ENCODE assay signal across 1 cellular context in genomic region chr18:3238742-3239141, GRCh38.
TF ChIP-seq lines count a peak whose summit lies in the region.

No MANE protein-coding gene starts in this region.

TF ChIP-seq in GM12878, 131 proteins besides CTCF, POLR2A, EP300 and RAD21:
- TF ChIP-seq ASH2L (IDR thresholded peaks at IDR 0.05; ENCODE audit: borderline replicate concordance, low read depth) = no peak
- no peak for TF ChIP-seq SRF (IDR thresholded peaks at IDR 0.05; ENCODE audit: low read depth in 2 of 2, low read length in 2 of 2)
- no peak for TF ChIP-seq POU2F2 (IDR thresholded peaks at IDR 0.05; ENCODE audit: borderline replicate concordance, low read depth, low read length)
- no peak for TF ChIP-seq PBX3 (IDR thresholded peaks at IDR 0.05; ENCODE audit: insufficient replicate concordance, low read depth, low read length)
- TF ChIP-seq FOXM1 (IDR thresholded peaks at IDR 0.05; ENCODE audit: low read depth, low read length) = no peak
- TF ChIP-seq CHD1 (IDR thresholded peaks at IDR 0.05; ENCODE audit: low read depth, low read length) = no peak
- TF ChIP-seq BHLHE40 (IDR thresholded peaks at IDR 0.05; ENCODE audit: borderline replicate concordance in 1 of 2, low read depth in 2 of 2, low read length in 1 of 2) = no peak
- no peak for TF ChIP-seq SUPT20H (IDR thresholded peaks at IDR 0.05; ENCODE audit: borderline replicate concordance, control insufficient read depth, low read depth, low read length)
- TF ChIP-seq GABPA (IDR thresholded peaks at IDR 0.05; ENCODE audit: low read depth) = no peak
- TF ChIP-seq JUNB (IDR thresholded peaks at IDR 0.05) = no peak
- no peak for TF ChIP-seq ZBTB11 (CRISPR knock-in tag; IDR thresholded peaks at IDR 0.05)
TF ChIP-seq in GM12878: peak in this region for 0.
